ENCODE assay signal across 8 cellular contexts in genomic region chr17:45316271-45317112, GRCh38. TPM values are rescaled to one million over a fixed set of nuclear protein-coding genes. Genes with fewer than 3 reads are reported as not detected.
DNase-seq lines count a peak whose midpoint lies in the region; ATAC-seq and TF ChIP-seq lines count a peak whose summit lies in the region.

MAP3K14 (minus strand) TSS chr17:45317020; CDS start chr17:45290745, 26,275 bp downstream.

- TF ChIP-seq CTCF in HCT116 (IDR thresholded peaks at IDR 0.05 in 2 of 3, conservative IDR thresholded peaks at IDR 0.05 in 1 of 3; ENCODE audit: borderline replicate concordance in 1 of 3, insufficient read depth in 1 of 3, low read depth in 2 of 3, low read length in 2 of 3) = no peak

- peak within 1 kb of the TSS; percentile 99 for H3K27ac Mint-ChIP-seq in activated CD4-positive, alpha-beta T cell treated with anti-CD3 and anti-CD28 coated beads for 36 hours

- peak within 1 kb of the TSS; percentile 91 for H3K4me3 Mint-ChIP-seq in activated CD4-positive, alpha-beta T cell treated with anti-CD3 and anti-CD28 coated beads for 36 hours

- DNase-seq in HCT116 (ENCODE audit: low read depth, low spot score) (no peak), NCI-H128 (lab: John Stamatoyannopoulos, UW; ENCODE audit: unreplicated experiment) (peak; percentile 32), left colon (peak; percentile 70 to 81)
- peak; percentile 79 for DNase-seq in activated CD4-positive, alpha-beta T cell treated with anti-CD3 and anti-CD28 coated beads for 36 hours
- peak in 2 of 3 donors; percentile 30 to 36 for DNase-seq in stimulated activated CD4-positive, alpha-beta T cell treated with anti-CD3 and anti-CD28 coated beads, TNF-alpha, amount 100 ng/mL, for 1 hour (ENCODE audit: low read depth in 3 of 3, low spot score in 1 of 3)

- peaks cover 65% of the 10 kb centered on the region for H3K4me1 Mint-ChIP-seq in activated CD4-positive, alpha-beta T cell treated with anti-CD3 and anti-CD28 coated beads for 36 hours

- no peaks in the 10 kb centered on the region for H3K27me3 Mint-ChIP-seq in activated CD4-positive, alpha-beta T cell treated with anti-CD3 and anti-CD28 coated beads for 36 hours

- ATAC-seq in HCT116 = peak; percentile 10
- peak; percentile 3 for ATAC-seq in activated CD4-positive, alpha-beta T cell treated with anti-CD3 and anti-CD28 coated beads for 36 hours
- peak; percentile 24 for ATAC-seq in left colon
- ATAC-seq in GM18870 (IDR thresholded peaks at IDR 0.05; ENCODE audit: unreplicated experiment) = no peak

- H3K9me3 ChIP-seq in HCT116 (ENCODE audit: control insufficient read depth in 1 of 2, insufficient read depth in 1 of 2, low read depth in 1 of 2, low read length in 2 of 2) = no peaks in the 10 kb centered on the region

- H4K20me1 ChIP-seq in HCT116 (ENCODE audit: insufficient read depth) = peaks cover 22% of the 10 kb centered on the region; the same call in 1 of the 2 replicates

- intact Hi-C loops in HCT116 (cut with micrococcal nuclease) (loop anchor here (1.0 to 2.0 kb wide), 2 partner anchors 40 to 55 kb away; no protein-coding TSS in a partner anchor), left colon (cut with DNase I, micrococcal nuclease) (no loop called here)
- intact Hi-C loops in activated CD4-positive, alpha-beta T cell treated with anti-CD3 and anti-CD28 coated beads for 36 hours (cut with DNase I, micrococcal nuclease) = loop anchor here (1.0 to 10.0 kb wide), 13 partner anchors 9 to 1094 kb away; partner anchors contain the start of genes ACBD4 (in 1 of the 2), HEXIM1 (in 1 of the 2), HEXIM2 (in 1 of the 2) and KANSL1 (in 1 of the 2)

- TF ChIP-seq POLR2A in GM10847 (IDR thresholded peaks at IDR 0.05; ENCODE audit: extremely low read depth, insufficient read length) (peak; percentile 88), HCT116 (IDR thresholded peaks at IDR 0.05; ENCODE audit: borderline replicate concordance, extremely low read depth, insufficient read depth, insufficient read length) (peak; percentile 67)

- RAD21 ChIA-PET in HCT116 (lab: Charles Lee; ENCODE audit: low non-redundant PET in 1 of 2, low total read pairs in 2 of 2, uncharacterized antibody in 2 of 2, unreplicated experiment in 2 of 2) = interaction anchor here (0.6 to 1.2 kb wide), 2 partner anchors 39 to 140 kb away, joined by 3 to 6 read pairs; no protein-coding TSS in a partner anchor

- H3K9me3 Mint-ChIP-seq in activated CD4-positive, alpha-beta T cell treated with anti-CD3 and anti-CD28 coated beads for 36 hours (ENCODE audit: low read depth) = no peaks in the 10 kb centered on the region

- H3K36me3 ChIP-seq in HCT116 (ENCODE audit: control insufficient read depth in 1 of 2, insufficient read depth in 2 of 2, low read length in 2 of 2) = peaks cover 0 to 18% of the 10 kb centered on the region in 2 experiments; a peak in 2 of 4 replicates

- no peaks in the 10 kb centered on the region for H3K27me3 ChIP-seq in HCT116 (ENCODE audit: insufficient read depth, low read length)

- peaks cover 52% of the 10 kb centered on the region for H3K79me2 ChIP-seq in HCT116 (ENCODE audit: insufficient read depth, low read length)

- POLR2A ChIA-PET in HCT116 (lab: Charles Lee) = interaction anchor here (0.9 to 2.0 kb wide), 8 partner anchors 8 to 109 kb away, joined by 3 to 11 read pairs (median 4); no protein-coding TSS in a partner anchor
- POLR2A ChIA-PET in activated CD4-positive, alpha-beta T cell treated with anti-CD3 and anti-CD28 coated beads for 36 hours (lab: Charles Lee) = interaction anchor here (0.7 to 3.2 kb wide), 14 partner anchors 8 to 929 kb away, joined by 3 to 17 read pairs (median 4); partner anchors contain the start of gene HEXIM1

- H3K27ac ChIP-seq in HCT116 (ENCODE audit: low read depth, low read length) (peak within 1 kb of the TSS; percentile 88), cingulate gyrus (ENCODE audit: low read depth, low read length) (peak within 1 kb of the TSS; percentile 78)

- BruUV-seq in HCT116 (replicated peaks; lab: Mats Ljungman, UMichigan) = no TSS peak

- peak within 1 kb of the TSS; percentile 75 to 96 for H3K4me3 ChIP-seq in HCT116 (replicated peaks in 1 of 2; ENCODE audit: low read depth in 1 of 2, low read length in 2 of 2)

- peak within 1 kb of the TSS; percentile 97 for H3K4me2 ChIP-seq in HCT116 (ENCODE audit: low read length)

- peak within 1 kb of the TSS; percentile 93 for H3K9ac ChIP-seq in HCT116 (ENCODE audit: low read length)

- no peak within 1 kb of the TSS for H2AFZ ChIP-seq in HCT116 (ENCODE audit: low read depth, low read length, poor library complexity, severe bottlenecking)

- H3K9me2 ChIP-seq in HCT116 (ENCODE audit: insufficient read depth) = no peaks in the 10 kb centered on the region

- TF ChIP-seq RAD21 in HCT116 (IDR thresholded peaks at IDR 0.05; ENCODE audit: low read depth) = peak; percentile 13; the same call in 1 of the 2 replicates

- H3K4me1 ChIP-seq in HCT116 (ENCODE audit: control insufficient read depth in 1 of 2, insufficient read depth in 2 of 2, low read length in 2 of 2) = peaks cover 79 to 89% of the 10 kb centered on the region in 2 experiments

- CTCF ChIA-PET in HCT116 (lab: Charles Lee) = interaction anchor here (0.6 to 1.6 kb wide), 4 partner anchors 39 to 181 kb away, joined by 3 to 9 read pairs (median 4); partner anchors contain the start of gene ACBD4
- CTCF ChIA-PET in activated CD4-positive, alpha-beta T cell treated with anti-CD3 and anti-CD28 coated beads for 36 hours (lab: Charles Lee) = interaction anchor here (0.5 to 4.6 kb wide), 22 partner anchors 8 to 177 kb away, joined by 3 to 29 read pairs (median 3); partner anchors contain the start of genes HEXIM1 and HEXIM2

- H3K36me3 Mint-ChIP-seq in activated CD4-positive, alpha-beta T cell treated with anti-CD3 and anti-CD28 coated beads for 36 hours (ENCODE audit: low read depth) = peaks cover 43% of the 10 kb centered on the region

TF ChIP-seq in HCT116, 20 proteins besides CTCF, POLR2A, EP300 and RAD21:
- TF ChIP-seq POLR2AphosphoS5 (IDR thresholded peaks at IDR 0.05; ENCODE audit: low read depth, low read length) = peak; percentile 93
- no peak for TF ChIP-seq MAX (IDR thresholded peaks at IDR 0.05)
- TF ChIP-seq ZFX (IDR thresholded peaks at IDR 0.05) = peak; percentile 96
TF ChIP-seq in HCT116: peak in this region for 2.

RNA-seq across cellular contexts. Expression of gene MAP3K14, which starts in this region (rescaled TPM):
- total RNA-seq in HCT116 (2021; ENCODE audit: unreplicated experiment) (16.4 TPM), left colon (10 to 100 TPM; 13.0 to 13.3 TPM)
- 5.8 and 6.6 TPM in 2 replicates for polyA plus RNA-seq in HCT116 (2012)
- 10 to 100 TPM; 50.3 to 52.5 TPM for total RNA-seq in activated CD4-positive, alpha-beta T cell treated with anti-CD3 and anti-CD28 coated beads for 36 hours

Comparison
In these comparisons a context has a peak if more than half of its experiments do, and no peak if none do; other contexts are left out.
1. intact Hi-C loops: an anchor here in HCT116 (1.0 to 2.0 kb wide) and activated CD4-positive, alpha-beta T cell treated with anti-CD3 and anti-CD28 coated beads for 36 hours (1.0 to 10.0 kb wide); none called in left colon.